9 cellular contexts compared by ENCODE assay signal in genomic region chr16:22813223-22813945, GRCh38. TPM values are rescaled to one million over a fixed set of nuclear protein-coding genes. Genes with fewer than 3 reads are reported as not detected.
A peak's percentile ranks its signal among the peaks of the same experiment; 100 is the strongest.
DNase-seq lines count a peak whose midpoint lies in the region; ATAC-seq and TF ChIP-seq lines count a peak whose summit lies in the region.
"Had no signal": no experiment of that assay in that cellular context is flagged by ENCODE, and none has a peak within 500 bp of the region (broad histone marks: within the 10 kb centered on the region; RNA-seq: fewer than 3 reads in every experiment).

No MANE protein-coding gene starts in this region.

- H3K4me3 Mint-ChIP-seq in type B pancreatic cell = peak overlapping the region; percentile 86
- H3K4me3 Mint-ChIP-seq: T-helper 1 cell treated with Interleukin-12 subunit alpha and Interleukin-12 subunit beta and Interleukin-4 antibody, amounts not matched to agents 30 μg/mL and 1 μg/mL, for 36 hours had no signal

- H3K27ac Mint-ChIP-seq in type B pancreatic cell = peak overlapping the region; percentile 39
- H3K27ac Mint-ChIP-seq: T-helper 1 cell treated with Interleukin-12 subunit alpha and Interleukin-12 subunit beta and Interleukin-4 antibody, amounts not matched to agents 30 μg/mL and 1 μg/mL, for 36 hours had no signal

- H3K36me3 ChIP-seq in RWPE2 (ENCODE audit: low read depth) = no peaks in the 10 kb centered on the region

- H3K9me3 Mint-ChIP-seq in type B pancreatic cell = no peaks in the 10 kb centered on the region
- H3K9me3 Mint-ChIP-seq: T-helper 1 cell treated with Interleukin-12 subunit alpha and Interleukin-12 subunit beta and Interleukin-4 antibody, amounts not matched to agents 30 μg/mL and 1 μg/mL, for 36 hours had no signal

- H3K9me3 ChIP-seq in RWPE2 (ENCODE audit: severe bottlenecking) = no peaks in the 10 kb centered on the region

- DNase-seq in RWPE2 (ENCODE audit: low spot score) (peak; percentile 85), epithelial cell of proximal tubule (ENCODE audit: low read depth) (no peak), myocyte (ENCODE audit: low read depth) (peak; percentile 13), type B pancreatic cell (ENCODE audit: extremely low spot score, unreplicated experiment) (peak; percentile 84), NCI-H128 (lab: John Stamatoyannopoulos, UW; ENCODE audit: unreplicated experiment) (no peak), NCI-H146 (lab: John Stamatoyannopoulos, UW) (no peak)

- TF ChIP-seq CTCF in GM12874 (IDR thresholded peaks at IDR 0.05; ENCODE audit: insufficient read depth, low read depth, low read length) (peak; percentile 45; the same call in 1 of the 2 replicates), RWPE2 (IDR thresholded peaks at IDR 0.05; ENCODE audit: poor library complexity, severe bottlenecking) (peak; percentile 87), epithelial cell of proximal tubule (conservative IDR thresholded peaks at IDR 0.05; ENCODE audit: low read depth, low read length) (peak; percentile 73), type B pancreatic cell (conservative IDR thresholded peaks at IDR 0.05) (peak; percentile 92)

- H3K4me3 ChIP-seq in RWPE2 (ENCODE audit: severe bottlenecking) = peak overlapping the region; percentile 35
- H3K4me3 ChIP-seq in epithelial cell of proximal tubule (ENCODE audit: low read depth, low read length) = peak overlapping the region; percentile 23

- no peaks in the 10 kb centered on the region for H3K4me1 Mint-ChIP-seq in type B pancreatic cell (ENCODE audit: unreplicated experiment)

- H3K27me3 ChIP-seq in RWPE2 (ENCODE audit: insufficient read depth, poor library complexity, severe bottlenecking) = no peaks in the 10 kb centered on the region

- peaks cover 3% of the 10 kb centered on the region for H3K4me1 ChIP-seq in RWPE2 (ENCODE audit: insufficient read depth, poor library complexity, severe bottlenecking)

- H3K27me3 Mint-ChIP-seq in type B pancreatic cell = peaks cover 88% of the 10 kb centered on the region

- no peaks in the 10 kb centered on the region for H3K36me3 Mint-ChIP-seq in type B pancreatic cell

- H3K27ac ChIP-seq in RWPE2 (ENCODE audit: poor library complexity, severe bottlenecking) = peak overlapping the region; percentile 22

- ATAC-seq in RWPE2 (ENCODE audit: low read depth) (peak; percentile 59), GM18861 (IDR thresholded peaks at IDR 0.05; ENCODE audit: unreplicated experiment) (no peak)

RNA-seq across cellular contexts. Expression of gene HS3ST2, which starts 0.6 kb away (rescaled TPM):
- 0.22 TPM in 1 of 2 replicates, not detected in the other for total RNA-seq in epithelial cell of proximal tubule
- not detected in 2 replicates for total RNA-seq in myocyte
- not detected for polyA plus RNA-seq in myocyte (2012)
- 0.12 and 0.51 TPM in 2 replicates for total RNA-seq in type B pancreatic cell (ENCODE audit: low replicate concordance)

Comparison
In these comparisons a context has a peak if more than half of its experiments do, and no peak if none do; other contexts are left out.
1. DNase-seq: peak in RWPE2 (single experiment), myocyte (single experiment) and type B pancreatic cell (single experiment); none in epithelial cell of proximal tubule (single experiment), NCI-H128 (single experiment) and NCI-H146 (single experiment).
2. Peak in every context shown above with its lines, with median percentiles within 50 percentile points of each other: CTCF ChIP-seq.